ENCODE assay signal across 8 cellular contexts in genomic region chr1:231625975-231626534, GRCh38. TPM values are rescaled to one million over a fixed set of nuclear protein-coding genes. Genes with fewer than 3 reads are reported as not detected.
DNase-seq lines count a peak whose midpoint lies in the region; ATAC-seq, FAIRE-seq and TF ChIP-seq lines count a peak whose summit lies in the region.

No MANE protein-coding gene starts in this region.

- H3K27ac ChIP-seq in CD8-positive, alpha-beta T cell (ENCODE audit: low read depth, low read length): peak overlapping the region; percentile 50
- H3K27ac ChIP-seq in MM.1S (ENCODE audit: low read length) (peak overlapping the region; percentile 19; the same call in 1 of the 2 replicates), coronary artery (peak overlapping the region; percentile 53 to 64), neural progenitor cell (no peak overlapping the region)

- H3K4me3 Mint-ChIP-seq in CD8-positive, alpha-beta T cell: peak overlapping the region; percentile 96
- peak overlapping the region; percentile 95 for H3K4me3 Mint-ChIP-seq in neural progenitor cell

- H3K4me3 ChIP-seq in CD8-positive, alpha-beta T cell (ENCODE audit: low read depth, low read length): peak overlapping the region; percentile 89
- H3K4me3 ChIP-seq in MM.1S (ENCODE audit: low read length) (peak overlapping the region; percentile 75), coronary artery (peak overlapping the region; percentile 71), neural progenitor cell (peak overlapping the region; percentile 85)

- no peaks in the 10 kb centered on the region for H3K9me3 Mint-ChIP-seq in CD8-positive, alpha-beta T cell
- H3K9me3 Mint-ChIP-seq in neural progenitor cell: no peaks in the 10 kb centered on the region

- H3K4me2 ChIP-seq in MM.1S (ENCODE audit: low read depth, low read length) (peak overlapping the region; percentile 63), neural progenitor cell (peak overlapping the region; percentile 98)

- POLR2A ChIA-PET in CD8-positive, alpha-beta T cell (lab: Charles Lee): interaction anchor here (1.4 to 2.1 kb wide), 3 partner anchors 9 to 21 kb away, joined by 3 to 6 read pairs (median 6); no protein-coding TSS in a partner anchor

- CTCF ChIA-PET in CD8-positive, alpha-beta T cell (lab: Charles Lee): interaction anchor here (0.8 kb wide), 1 partner anchor 20 kb away, joined by 4 read pairs; no protein-coding TSS in a partner anchor

- H3K36me3 Mint-ChIP-seq in CD8-positive, alpha-beta T cell: peaks cover 3% of the 10 kb centered on the region
- no peaks in the 10 kb centered on the region for H3K36me3 Mint-ChIP-seq in neural progenitor cell

- H2AFZ ChIP-seq in MM.1S (ENCODE audit: low read length) (peak overlapping the region; percentile 84), neural progenitor cell (replicated peaks) (peak overlapping the region; percentile 95)

- H3K9me3 ChIP-seq in CD8-positive, alpha-beta T cell (ENCODE audit: low read length): no peaks in the 10 kb centered on the region
- H3K9me3 ChIP-seq in MM.1S (replicated peaks; ENCODE audit: insufficient read depth, low read length) (no peaks in the 10 kb centered on the region), neural progenitor cell (ENCODE audit: low read depth) (no peaks in the 10 kb centered on the region)

- no peak for TF ChIP-seq CTCF in CD8-positive, alpha-beta T cell (IDR thresholded peaks at IDR 0.05)
- peak; percentile 25 for TF ChIP-seq CTCF in MM.1S (IDR thresholded peaks at IDR 0.05; ENCODE audit: low read length)
- no peak for TF ChIP-seq CTCF in coronary artery (IDR thresholded peaks at IDR 0.05)
- TF ChIP-seq CTCF in neural progenitor cell (IDR thresholded peaks at IDR 0.05): no peak

- ATAC-seq in CD8-positive, alpha-beta T cell: peak; percentile 10
- no peak for ATAC-seq in HG03095 (IDR thresholded peaks at IDR 0.05; ENCODE audit: unreplicated experiment)

- H3F3A ChIP-seq in MM.1S (ENCODE audit: insufficient read depth, low read length) (peaks cover 18% of the 10 kb centered on the region), neural progenitor cell (ENCODE audit: low read depth) (peaks cover 11% of the 10 kb centered on the region)

- H3K27me3 ChIP-seq in CD8-positive, alpha-beta T cell (ENCODE audit: insufficient read depth, low read length): no peaks in the 10 kb centered on the region
- no peaks in the 10 kb centered on the region for H3K27me3 ChIP-seq in MM.1S (replicated peaks; ENCODE audit: insufficient read depth, low read length)
- H3K27me3 ChIP-seq in neural progenitor cell: peaks cover 70% of the 10 kb centered on the region

- H3K4me1 Mint-ChIP-seq in CD8-positive, alpha-beta T cell (ENCODE audit: low read depth): peaks cover 42% of the 10 kb centered on the region
- peaks cover 19% of the 10 kb centered on the region for H3K4me1 Mint-ChIP-seq in neural progenitor cell

- no peak for TF ChIP-seq POLR2A in H54 (IDR thresholded peaks at IDR 0.05; ENCODE audit: low read depth, low read length)

- H3K27me3 Mint-ChIP-seq in CD8-positive, alpha-beta T cell (ENCODE audit: low read depth): no peaks in the 10 kb centered on the region
- H3K27me3 Mint-ChIP-seq in neural progenitor cell (ENCODE audit: insufficient read depth, low read depth): peaks cover 15% of the 10 kb centered on the region

- intact Hi-C loops in CD8-positive, alpha-beta T cell (cut with DNase I, micrococcal nuclease): loop anchor here (1.0 to 10.0 kb wide), 4 partner anchors 13 to 381 kb away; partner anchors contain the start of genes EGLN1 (in 1 of the 2), GNPAT (in 1 of the 2) and TSNAX (in 1 of the 2)

- H3K27ac Mint-ChIP-seq in CD8-positive, alpha-beta T cell: peak overlapping the region; percentile 90
- peak overlapping the region; percentile 86 for H3K27ac Mint-ChIP-seq in neural progenitor cell

- H3K9me2 ChIP-seq in MM.1S (replicated peaks; ENCODE audit: insufficient read depth, low read length): no peaks in the 10 kb centered on the region

- peaks cover 26% of the 10 kb centered on the region for H3K4me1 ChIP-seq in CD8-positive, alpha-beta T cell (ENCODE audit: insufficient read depth, low read length)
- H3K4me1 ChIP-seq in MM.1S (ENCODE audit: low read length) (peaks cover 8% of the 10 kb centered on the region), neural progenitor cell (peaks cover 5% of the 10 kb centered on the region)

- peak overlapping the region; percentile 47 for H3K9ac ChIP-seq in MM.1S (ENCODE audit: low read length)
- H3K9ac ChIP-seq in neural progenitor cell: no peak overlapping the region

- FAIRE-seq in H54 (lab: Jason Lieb, UNC): no peak

- H3K36me3 ChIP-seq in CD8-positive, alpha-beta T cell (ENCODE audit: insufficient read depth, low read length): no peaks in the 10 kb centered on the region
- H3K36me3 ChIP-seq in MM.1S (replicated peaks; ENCODE audit: insufficient read depth, low read length): no peaks in the 10 kb centered on the region
- no peaks in the 10 kb centered on the region for H3K36me3 ChIP-seq in neural progenitor cell

- H3K79me2 ChIP-seq in MM.1S (ENCODE audit: low read length) (no peaks in the 10 kb centered on the region), neural progenitor cell (ENCODE audit: low read depth) (no peaks in the 10 kb centered on the region)

- no peaks in the 10 kb centered on the region for H4K20me1 ChIP-seq in MM.1S (ENCODE audit: insufficient read depth, low read length)
- H4K20me1 ChIP-seq in neural progenitor cell (ENCODE audit: low read depth): no peaks in the 10 kb centered on the region

- no peak for DNase-seq in CD8-positive, alpha-beta T cell
- DNase-seq in MM.1S: peak; percentile 81
- DNase-seq in coronary artery (ENCODE audit: low spot score): no peak
- DNase-seq in neural progenitor cell (ENCODE audit: low spot score): no peak
- no peak for DNase-seq in mesenteric fat pad (ENCODE audit: low spot score)
- DNase-seq in H54 (ENCODE audit: insufficient read length, low spot score): no peak
- no peak for DNase-seq in activated CD8-positive, alpha-beta memory T cell treated with anti-CD3 and anti-CD28 coated beads for 24 hours

RNA-seq across cellular contexts. Expression of gene DISC1, which starts 0.5 kb away (rescaled TPM):
- total RNA-seq in CD8-positive, alpha-beta T cell: 10 to 100 TPM in 1 of 2 experiments, 1 to 10 TPM in 1; 9.6 to 10.1 TPM
- total RNA-seq in neural progenitor cell (ENCODE audit: low replicate concordance) (1.8 and 3.2 TPM in 2 replicates), mesenteric fat pad (13.0 TPM)
